Comparison of ENCODE assay signal across 12 cellular contexts in genomic region chr4:94459462-94460161, GRCh38. TPM values are rescaled to one million over a fixed set of nuclear protein-coding genes. Genes with fewer than 3 reads are reported as not detected.
DNase-seq lines count a peak whose midpoint lies in the region; ATAC-seq, FAIRE-seq and TF ChIP-seq lines count a peak whose summit lies in the region.
"Had no signal": no experiment of that assay in that cellular context is flagged by ENCODE, and none has a peak within 500 bp of the region (broad histone marks: within the 10 kb centered on the region; RNA-seq: fewer than 3 reads in every experiment).

No MANE protein-coding gene starts in this region.

- no peak for TF ChIP-seq POLR2A in endothelial cell of umbilical vein (IDR thresholded peaks at IDR 0.05; ENCODE audit: low read depth, low read length)

- DNase-seq in HFFc6 (no peak), RWPE2 (ENCODE audit: low spot score) (no peak), endothelial cell of umbilical vein (ENCODE audit: low read depth, low spot score) (no peak), osteoblast (ENCODE audit: insufficient read length, low spot score, missing footprints) (no peak), dorsolateral prefrontal cortex (no peak), T-helper 9 cell (no peak)
- no peak for DNase-seq in stimulated activated naive B cell treated with anti-CD40 and anti-IgM and Interleukin-4, amounts not matched to agents 10 μg/mL and 1 μg/mL and 100 μg/mL, for 72 hours
- DNase-seq: activated CD8-positive, alpha-beta memory T cell treated with anti-CD3 and anti-CD28 coated beads, Interleukin-2, amount 50 U/mL, for 48 hours; DMS53; midbrain had no signal

- H3K4me2 ChIP-seq in endothelial cell of umbilical vein (ENCODE audit: insufficient read depth, low read length) (peak overlapping the region; percentile 9), osteoblast (ENCODE audit: insufficient read depth, low read length) (peak overlapping the region; percentile 52)

- no peaks in the 10 kb centered on the region for H4K20me1 ChIP-seq in endothelial cell of umbilical vein (replicated peaks; ENCODE audit: control insufficient read depth, extremely low read depth, insufficient read depth, low read length)
- peaks cover 39% of the 10 kb centered on the region for H4K20me1 ChIP-seq in osteoblast (ENCODE audit: insufficient read depth, low read length)

- intact Hi-C loops in endothelial cell of umbilical vein (cut with micrococcal nuclease) (loop anchor here (2.0 kb wide), 1 partner anchor 27 kb away; no protein-coding TSS in a partner anchor), dorsolateral prefrontal cortex (cut with DNase I) (loop anchor here (10.0 kb wide), 2 partner anchors 115 to 135 kb away; no protein-coding TSS in a partner anchor)

- ATAC-seq in RWPE2 (ENCODE audit: low read depth) (no peak), GM18861 (IDR thresholded peaks at IDR 0.05; ENCODE audit: unreplicated experiment) (no peak)
- ATAC-seq in stimulated activated naive B cell treated with anti-CD40 and anti-IgM and Interleukin-4, amounts not matched to agents 10 μg/mL and 1 μg/mL and 100 μg/mL, for 72 hours (replicated peaks) = no peak
- ATAC-seq: activated naive CD4-positive, alpha-beta T cell treated with anti-CD3 and anti-CD28 coated beads, Interleukin-2, amount 50 U/mL, for 72 hours had no signal

- FAIRE-seq in endothelial cell of umbilical vein (lab: Jason Lieb, UNC) = no peak

- H3K27ac ChIP-seq in RWPE2 (ENCODE audit: poor library complexity, severe bottlenecking) = peak overlapping the region; percentile 5
- H3K27ac ChIP-seq in endothelial cell of umbilical vein (ENCODE audit: insufficient read depth, low read depth, low read length) = no peak overlapping the region
- peak overlapping the region; percentile 5 for H3K27ac ChIP-seq in osteoblast (ENCODE audit: low read depth, low read length)
- H3K27ac ChIP-seq in dorsolateral prefrontal cortex = peak overlapping the region in 14 of 59 donors; percentile 2 to 57 (median 26)

- H3K9ac ChIP-seq in endothelial cell of umbilical vein (replicated peaks; ENCODE audit: extremely low read depth, insufficient read depth, low read length) = no peak overlapping the region

- H3K4me3 ChIP-seq in RWPE2 (ENCODE audit: severe bottlenecking) (no peak overlapping the region), endothelial cell of umbilical vein (replicated peaks in 1 of 3; ENCODE audit: insufficient read depth in 1 of 3, low read depth in 1 of 3, low read length in 3 of 3) (no peak overlapping the region), osteoblast (ENCODE audit: insufficient read depth, low read length) (no peak overlapping the region), dorsolateral prefrontal cortex (peak overlapping the region in 1 of 59 donors; percentile 2)

- peaks cover 1% of the 10 kb centered on the region; the same call in 1 of the 2 replicates for H3K27me3 Mint-ChIP-seq in HFFc6 (ENCODE audit: insufficient read depth)
- H3K27me3 Mint-ChIP-seq in stimulated activated naive B cell treated with anti-CD40 and anti-IgM and Interleukin-4, amounts not matched to agents 10 μg/mL and 1 μg/mL and 100 μg/mL, for 72 hours = no peaks in the 10 kb centered on the region

- TF ChIP-seq CTCF in HFFc6 (IDR thresholded peaks at IDR 0.05) = no peak
- TF ChIP-seq CTCF in RWPE2 (IDR thresholded peaks at IDR 0.05; ENCODE audit: poor library complexity, severe bottlenecking) = no peak
- TF ChIP-seq CTCF in endothelial cell of umbilical vein (IDR thresholded peaks at IDR 0.05; ENCODE audit: extremely low read depth in 1 of 2, insufficient read depth in 1 of 2, low read depth in 1 of 2, low read length in 2 of 2) = no peak
- TF ChIP-seq CTCF in osteoblast (IDR thresholded peaks at IDR 0.05; ENCODE audit: extremely low read depth, low read depth, low read length) = no peak
- no peak for TF ChIP-seq CTCF in dorsolateral prefrontal cortex (IDR thresholded peaks at IDR 0.05 in 54 of 56, conservative IDR thresholded peaks at IDR 0.05 in 2 of 56; ENCODE audit: low read depth in 1 of 56, partially characterized antibody in 56 of 56)

- H3K36me3 Mint-ChIP-seq in HFFc6 (ENCODE audit: low read depth) = peaks cover 62% of the 10 kb centered on the region
- H3K36me3 Mint-ChIP-seq in stimulated activated naive B cell treated with anti-CD40 and anti-IgM and Interleukin-4, amounts not matched to agents 10 μg/mL and 1 μg/mL and 100 μg/mL, for 72 hours = peaks cover 2 to 8% of the 10 kb centered on the region in 2 donors
- H3K36me3 Mint-ChIP-seq: activated naive CD4-positive, alpha-beta T cell treated with anti-CD3 and anti-CD28 coated beads, Interleukin-2, amount 50 U/mL, for 72 hours had no signal

- H3K79me2 ChIP-seq in endothelial cell of umbilical vein (ENCODE audit: control insufficient read depth, insufficient read depth, low read length) (peaks cover 100% of the 10 kb centered on the region), osteoblast (ENCODE audit: insufficient read depth, low read length) (peaks cover 99% of the 10 kb centered on the region)

- peaks cover 94% of the 10 kb centered on the region for H3K4me1 Mint-ChIP-seq in HFFc6 (ENCODE audit: low read depth)
- H3K4me1 Mint-ChIP-seq in stimulated activated naive B cell treated with anti-CD40 and anti-IgM and Interleukin-4, amounts not matched to agents 10 μg/mL and 1 μg/mL and 100 μg/mL, for 72 hours = peaks cover 11 to 12% of the 10 kb centered on the region in 2 donors

- peak overlapping the region; percentile 51 for H3K27ac Mint-ChIP-seq in HFFc6
- no peak overlapping the region for H3K27ac Mint-ChIP-seq in stimulated activated naive B cell treated with anti-CD40 and anti-IgM and Interleukin-4, amounts not matched to agents 10 μg/mL and 1 μg/mL and 100 μg/mL, for 72 hours
- H3K27ac Mint-ChIP-seq: activated naive CD4-positive, alpha-beta T cell treated with anti-CD3 and anti-CD28 coated beads, Interleukin-2, amount 50 U/mL, for 72 hours had no signal

- peaks cover 4% of the 10 kb centered on the region; the same call in 1 of the 2 replicates for H3K9me3 Mint-ChIP-seq in HFFc6
- no peaks in the 10 kb centered on the region for H3K9me3 Mint-ChIP-seq in stimulated activated naive B cell treated with anti-CD40 and anti-IgM and Interleukin-4, amounts not matched to agents 10 μg/mL and 1 μg/mL and 100 μg/mL, for 72 hours
- H3K9me3 Mint-ChIP-seq: activated naive CD4-positive, alpha-beta T cell treated with anti-CD3 and anti-CD28 coated beads, Interleukin-2, amount 50 U/mL, for 72 hours had no signal

- H3K27me3 ChIP-seq in RWPE2 (ENCODE audit: insufficient read depth, poor library complexity, severe bottlenecking) = no peaks in the 10 kb centered on the region
- H3K27me3 ChIP-seq in endothelial cell of umbilical vein (ENCODE audit: control insufficient read depth in 2 of 2, insufficient read depth in 2 of 2, low read length in 2 of 2) = no peaks in the 10 kb centered on the region
- no peaks in the 10 kb centered on the region for H3K27me3 ChIP-seq in osteoblast (ENCODE audit: insufficient read depth, low read length)
- H3K27me3 ChIP-seq in dorsolateral prefrontal cortex = no peaks in the 10 kb centered on the region

- POLR2A ChIA-PET in endothelial cell of umbilical vein (lab: Charles Lee) = no interaction called here

- BruUV-seq in endothelial cell of umbilical vein (replicated peaks; lab: Mats Ljungman, UMichigan) = no TSS peak

- H3K36me3 ChIP-seq in RWPE2 (ENCODE audit: low read depth) (peaks cover 79% of the 10 kb centered on the region), endothelial cell of umbilical vein (ENCODE audit: control insufficient read depth in 2 of 2, extremely low read depth in 1 of 2, insufficient read depth in 2 of 2, low read length in 2 of 2) (peaks cover 0 to 12% of the 10 kb centered on the region in 2 experiments), osteoblast (ENCODE audit: insufficient read depth, low read length) (peaks cover 56% of the 10 kb centered on the region)

- H3K4me3 Mint-ChIP-seq in HFFc6 = no peak overlapping the region
- no peak overlapping the region for H3K4me3 Mint-ChIP-seq in stimulated activated naive B cell treated with anti-CD40 and anti-IgM and Interleukin-4, amounts not matched to agents 10 μg/mL and 1 μg/mL and 100 μg/mL, for 72 hours

- H3K9me3 ChIP-seq in RWPE2 (ENCODE audit: severe bottlenecking) (no peaks in the 10 kb centered on the region), endothelial cell of umbilical vein (replicated peaks; ENCODE audit: control insufficient read depth, insufficient read depth, low read length) (no peaks in the 10 kb centered on the region), osteoblast (ENCODE audit: low read depth, low read length) (no peaks in the 10 kb centered on the region)

- no peaks in the 10 kb centered on the region for H3K9me1 ChIP-seq in endothelial cell of umbilical vein (replicated peaks; ENCODE audit: control insufficient read depth, extremely low read depth, insufficient read depth, low read length)

- dilution Hi-C loops in endothelial cell of umbilical vein (cut with MboI; ENCODE audit: extremely low pct_ligation_motif_present, low sequenced_read_pairs) = no loop called here

- H2AFZ ChIP-seq in endothelial cell of umbilical vein (ENCODE audit: low read depth, low read length) = no peak overlapping the region
- H2AFZ ChIP-seq in osteoblast (ENCODE audit: low read length) = no peak overlapping the region

- H3K4me1 ChIP-seq in RWPE2 (ENCODE audit: insufficient read depth, poor library complexity, severe bottlenecking) (peaks cover 69% of the 10 kb centered on the region), endothelial cell of umbilical vein (ENCODE audit: control insufficient read depth, extremely low read depth, insufficient read depth, low read length) (peaks cover 42% of the 10 kb centered on the region), osteoblast (ENCODE audit: insufficient read depth, low read length) (peaks cover 81% of the 10 kb centered on the region)

- CTCF ChIA-PET in endothelial cell of umbilical vein (lab: Charles Lee) = interaction anchor here (2.0 kb wide), 1 partner anchor 52 kb away, joined by 12 read pairs; no protein-coding TSS in a partner anchor

TF ChIP-seq in endothelial cell of umbilical vein, 7 proteins besides CTCF, POLR2A, EP300 and RAD21 (continues in another document):
- no peak for TF ChIP-seq MAX (IDR thresholded peaks at IDR 0.05; ENCODE audit: insufficient read depth, insufficient read length)

RNA-seq across cellular contexts. Expression of gene PDLIM5, which starts 7.9 kb away (rescaled TPM):
- 100 to 1,000 TPM; 152 to 240 (median 171) TPM for total RNA-seq in HFFc6 (2021; fragmentation: NEBNext Ultra II Directional; extraction: Animal tissue kit (Norgen Biotek cat#: 25700))
- total RNA-seq in endothelial cell of umbilical vein (310 and 323 TPM in 2 replicates), osteoblast (242 and 312 TPM in 2 replicates), dorsolateral prefrontal cortex (100 to 1,000 TPM in 2 of 120 experiments, 10 to 100 TPM in 118; 31.7 to 134 (median 55.5) TPM)
- 243 and 281 TPM in 2 replicates for polyA plus RNA-seq in endothelial cell of umbilical vein
- polyA plus RNA-seq in endothelial cell of umbilical vein (2011; cell fraction: cytosol; rRNA removed) = 235 and 259 TPM in 2 replicates
- 341 and 344 TPM in 2 replicates for polyA plus RNA-seq in endothelial cell of umbilical vein (2011; cell fraction: nucleus; rRNA removed)
- 152 and 183 TPM in 2 replicates for polyA plus RNA-seq in endothelial cell of umbilical vein (2012)
- polyA minus RNA-seq in endothelial cell of umbilical vein = 950 and 1,000 TPM in 2 replicates
- polyA minus RNA-seq in endothelial cell of umbilical vein (2011; cell fraction: cytosol; rRNA and poly(A)+ RNA removed) = 25.4 TPM
- 1,523 and 1,740 TPM in 2 replicates for polyA minus RNA-seq in endothelial cell of umbilical vein (2011; cell fraction: nucleus; rRNA and poly(A)+ RNA removed)
